Comparison of ENCODE assay signal across 11 cellular contexts in genomic region chr13:32471187-32471922, GRCh38. TPM values are rescaled to one million over a fixed set of nuclear protein-coding genes. Genes with fewer than 3 reads are reported as not detected.
DNase-seq lines count a peak whose midpoint lies in the region; ATAC-seq and TF ChIP-seq lines count a peak whose summit lies in the region.
"Had no signal": no experiment of that assay in that cellular context is flagged by ENCODE, and none has a peak within 500 bp of the region (broad histone marks: within the 10 kb centered on the region; RNA-seq: fewer than 3 reads in every experiment).

No MANE protein-coding gene starts in this region.

- H3K36me3 Mint-ChIP-seq in activated T-helper 1 cell treated with anti-CD3 and anti-CD28 coated beads, Interleukin-12 subunit alpha, Interleukin-12 subunit beta, Interleukin-2, Interleukin-4 antibody, amounts not matched to agents 30 ng/mL and 10 ng/mL and 1 ng/mL, durations not matched to agents 14 hours and 24 hours and 36 hours (ENCODE audit: low read depth): no peaks in the 10 kb centered on the region
- H3K36me3 Mint-ChIP-seq in glutamatergic neuron (ENCODE audit: unreplicated experiment): no peaks in the 10 kb centered on the region

- no peaks in the 10 kb centered on the region for H4K20me1 ChIP-seq in GM23248 (ENCODE audit: insufficient read depth)

- WGBS in GM23248 (ENCODE audit: low coverage in 1 of 2, low lambda C conversion rate in 2 of 2, missing lambda C conversion rate in 2 of 2), 2 experiments: 59 to 62% methylated on average over 12 of the region's 12 CpGs

- no peaks in the 10 kb centered on the region for H3K9me3 Mint-ChIP-seq in activated T-helper 1 cell treated with anti-CD3 and anti-CD28 coated beads, Interleukin-12 subunit alpha, Interleukin-12 subunit beta, Interleukin-2, Interleukin-4 antibody, amounts not matched to agents 30 ng/mL and 10 ng/mL and 1 ng/mL, durations not matched to agents 14 hours and 24 hours and 36 hours
- H3K9me3 Mint-ChIP-seq in glutamatergic neuron (ENCODE audit: unreplicated experiment): no peaks in the 10 kb centered on the region

- intact Hi-C loops in activated T-helper 1 cell treated with anti-CD3 and anti-CD28 coated beads, Interleukin-12 subunit alpha, Interleukin-12 subunit beta, Interleukin-2, Interleukin-4 antibody, amounts not matched to agents 30 ng/mL and 10 ng/mL and 1 ng/mL, durations not matched to agents 14 hours and 24 hours and 36 hours (cut with micrococcal nuclease): no loop called here
- intact Hi-C loops in colonic mucosa (cut with DNase I): no loop called here

- peak overlapping the region; percentile 59 for H3K27ac ChIP-seq in GM23248
- no peak overlapping the region for H3K27ac ChIP-seq in colonic mucosa

- 0 out of 2 replicates have a peak overlapping the region, but pooled peaks have one; percentile 18 for H2AFZ ChIP-seq in GM23248

- H3K9me3 ChIP-seq in GM23248 (ENCODE audit: low read depth): no peaks in the 10 kb centered on the region
- H3K9me3 ChIP-seq in colonic mucosa: no peaks in the 10 kb centered on the region

- ATAC-seq in GM21423 (IDR thresholded peaks at IDR 0.05; ENCODE audit: unreplicated experiment): no peak

- peaks cover 13% of the 10 kb centered on the region; the same call in 1 of the 2 replicates for H3F3A ChIP-seq in GM23248 (ENCODE audit: insufficient read depth)

- in situ Hi-C loops in GM23248 (cut with MboI): no loop called here

- peaks cover 20% of the 10 kb centered on the region for H3K4me1 Mint-ChIP-seq in activated T-helper 1 cell treated with anti-CD3 and anti-CD28 coated beads, Interleukin-12 subunit alpha, Interleukin-12 subunit beta, Interleukin-2, Interleukin-4 antibody, amounts not matched to agents 30 ng/mL and 10 ng/mL and 1 ng/mL, durations not matched to agents 14 hours and 24 hours and 36 hours (ENCODE audit: low read depth)
- no peaks in the 10 kb centered on the region for H3K4me1 Mint-ChIP-seq in glutamatergic neuron (ENCODE audit: low read depth, unreplicated experiment)

- H3K27me3 ChIP-seq in GM23248 (replicated peaks; ENCODE audit: insufficient read depth): no peaks in the 10 kb centered on the region
- H3K27me3 ChIP-seq in colonic mucosa: no peaks in the 10 kb centered on the region

- H3K4me1 ChIP-seq in GM23248 (ENCODE audit: insufficient read depth) (peaks cover 15% of the 10 kb centered on the region; the same call in 1 of the 2 replicates), colonic mucosa (no peaks in the 10 kb centered on the region)

- H3K27me3 Mint-ChIP-seq in activated T-helper 1 cell treated with anti-CD3 and anti-CD28 coated beads, Interleukin-12 subunit alpha, Interleukin-12 subunit beta, Interleukin-2, Interleukin-4 antibody, amounts not matched to agents 30 ng/mL and 10 ng/mL and 1 ng/mL, durations not matched to agents 14 hours and 24 hours and 36 hours (ENCODE audit: insufficient read depth): no peaks in the 10 kb centered on the region
- H3K27me3 Mint-ChIP-seq in glutamatergic neuron (ENCODE audit: unreplicated experiment): peaks cover 2% of the 10 kb centered on the region

- H3K4me2 ChIP-seq in GM23248 (ENCODE audit: unreplicated experiment): no peak overlapping the region

- H3K9ac ChIP-seq in GM23248 (peak overlapping the region; percentile 51), colonic mucosa (ENCODE audit: low read depth in 2 of 2, low read length in 2 of 2) (no peak overlapping the region)

- no peaks in the 10 kb centered on the region for H3K79me2 ChIP-seq in GM23248 (ENCODE audit: insufficient read depth)

- DNase-seq in GM23248: peak; percentile 61
- DNase-seq in activated T-helper 1 cell treated with anti-CD3 and anti-CD28 coated beads, Interleukin-12 subunit alpha, Interleukin-12 subunit beta, Interleukin-2, Interleukin-4 antibody, amounts not matched to agents 30 ng/mL and 10 ng/mL and 1 ng/mL, durations not matched to agents 14 hours and 24 hours and 36 hours (ENCODE audit: low spot score): no peak
- DNase-seq in glutamatergic neuron: no peak
- peak; percentile 61 for DNase-seq in pons (ENCODE audit: low spot score)
- DNase-seq in colonic mucosa: no peak
- no peak for DNase-seq in DMS53 treated with DMSO at 0.1 percent for 48 hours (lab: John Stamatoyannopoulos, UW; ENCODE audit: unreplicated experiment)
- no peak for DNase-seq in COR-L47 (lab: John Stamatoyannopoulos, UW)
- DNase-seq: activated gamma-delta T cell, kidney glomerular epithelial cell, NCI-H524 treated with DMSO at 0.1 percent for 48 hours had no signal

- no peak overlapping the region for H3K4me3 Mint-ChIP-seq in activated T-helper 1 cell treated with anti-CD3 and anti-CD28 coated beads, Interleukin-12 subunit alpha, Interleukin-12 subunit beta, Interleukin-2, Interleukin-4 antibody, amounts not matched to agents 30 ng/mL and 10 ng/mL and 1 ng/mL, durations not matched to agents 14 hours and 24 hours and 36 hours
- no peak overlapping the region for H3K4me3 Mint-ChIP-seq in glutamatergic neuron (ENCODE audit: unreplicated experiment)

- no peaks in the 10 kb centered on the region for H3K9me2 ChIP-seq in GM23248 (ENCODE audit: insufficient read depth)

- no peak overlapping the region for H3K4me3 ChIP-seq in GM23248
- no peak overlapping the region for H3K4me3 ChIP-seq in colonic mucosa

- no peaks in the 10 kb centered on the region for H3K36me3 ChIP-seq in GM23248 (ENCODE audit: low read depth)
- no peaks in the 10 kb centered on the region for H3K36me3 ChIP-seq in colonic mucosa

- peak overlapping the region; percentile 82 for H3K27ac Mint-ChIP-seq in activated T-helper 1 cell treated with anti-CD3 and anti-CD28 coated beads, Interleukin-12 subunit alpha, Interleukin-12 subunit beta, Interleukin-2, Interleukin-4 antibody, amounts not matched to agents 30 ng/mL and 10 ng/mL and 1 ng/mL, durations not matched to agents 14 hours and 24 hours and 36 hours
- peak overlapping the region; percentile 5 for H3K27ac Mint-ChIP-seq in glutamatergic neuron (ENCODE audit: unreplicated experiment)

- TF ChIP-seq CTCF in glutamatergic neuron (IDR thresholded peaks at IDR 0.05; ENCODE audit: partially characterized antibody, unreplicated experiment): no peak
- no peak for TF ChIP-seq CTCF in colonic mucosa (IDR thresholded peaks at IDR 0.05)

RNA-seq across cellular contexts. Expression of gene N4BP2L1, which starts 43.4 kb away (rescaled TPM):
- total RNA-seq in GM23248 (2014; rRNA removed; shearing (Covaris generic)): 1.1 and 1.2 TPM in 2 replicates
- polyA plus RNA-seq in GM23248 (2016; fragmentation: Nextera tagmentation; extraction: Ambion mirVana): 0.80 and 1.4 TPM in 2 replicates
- 17.7 and 20.0 TPM in 2 replicates for total RNA-seq in activated T-helper 1 cell treated with anti-CD3 and anti-CD28 coated beads, Interleukin-12 subunit alpha, Interleukin-12 subunit beta, Interleukin-2, Interleukin-4 antibody, amounts not matched to agents 30 ng/mL and 10 ng/mL and 1 ng/mL, durations not matched to agents 14 hours and 24 hours and 36 hours
- total RNA-seq in glutamatergic neuron (ENCODE audit: unreplicated experiment) (1.9 TPM), colonic mucosa (10 to 100 TPM in 1 of 2 donors, 1 to 10 TPM in 1; 4.8 to 10.3 TPM)

Comparison
In these comparisons a context has a peak if more than half of its experiments do, and no peak if none do; other contexts are left out.
1. DNase-seq: peak in GM23248 (single experiment) and pons (single experiment); none in activated T-helper 1 cell treated with anti-CD3 and anti-CD28 coated beads, Interleukin-12 subunit alpha, Interleukin-12 subunit beta, Interleukin-2, Interleukin-4 antibody, amounts not matched to agents 30 ng/mL and 10 ng/mL and 1 ng/mL, durations not matched to agents 14 hours and 24 hours and 36 hours (single experiment), glutamatergic neuron (single experiment), colonic mucosa (single experiment), DMS53 treated with DMSO at 0.1 percent for 48 hours (single experiment) and COR-L47 (single experiment).